Comparison of ENCODE assay signal across 16 cellular contexts in the genomic region with DNA sequence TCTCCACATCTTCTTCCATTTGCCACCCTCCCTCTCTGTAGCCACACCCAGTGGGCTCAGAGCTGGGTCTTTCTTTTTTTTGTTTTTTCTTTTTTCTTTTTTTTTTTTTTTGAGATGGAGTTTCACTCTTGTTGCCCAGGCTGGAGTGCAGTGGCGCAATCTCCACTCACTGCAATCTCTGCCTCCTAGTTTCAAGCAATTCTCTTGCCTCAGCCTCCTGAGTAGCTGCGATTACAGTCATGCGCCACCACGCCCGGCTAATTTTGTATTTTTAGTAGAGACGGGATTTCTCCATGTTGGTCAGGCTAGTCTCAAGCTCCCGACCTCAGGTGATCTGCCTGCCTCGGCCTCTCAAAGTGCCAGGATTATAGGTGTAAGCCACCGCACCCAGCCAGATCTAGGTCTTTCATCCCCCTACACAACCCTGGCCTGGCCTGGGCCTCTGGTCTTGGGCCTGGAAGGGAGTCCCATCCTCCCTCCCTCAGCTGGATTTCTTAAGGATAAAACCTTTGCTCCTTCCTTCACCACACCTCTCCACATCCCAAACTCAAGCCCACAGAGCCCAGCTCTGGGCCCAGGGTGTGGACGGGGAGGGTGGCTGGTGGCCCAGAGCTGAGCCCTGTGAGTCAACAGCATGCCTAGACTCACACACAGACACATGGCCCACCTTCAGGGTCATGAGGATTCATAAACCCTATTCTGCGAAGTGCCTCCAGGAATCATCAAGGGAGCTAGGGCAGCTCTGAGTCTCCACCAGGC. TPM values are rescaled to one million over a fixed set of nuclear protein-coding genes. Genes with fewer than 3 reads are reported as not detected.
"Had no signal": no experiment of that assay in that cellular context is flagged by ENCODE, and none has a peak within 500 bp of the region (broad histone marks: within the 10 kb centered on the region; RNA-seq: fewer than 3 reads in every experiment).

No MANE protein-coding gene starts in this region.

- DNase-seq: activated naive CD4-positive, alpha-beta T cell treated with anti-CD3 and anti-CD28 coated beads, Interleukin-2, amount 10 ng/mL, durations not matched to agents 7 days and 5 days; dorsolateral prefrontal cortex; natural killer cell; stimulated activated CD4-positive, alpha-beta T cell treated with anti-CD3 and anti-CD28 coated beads, Interleukin-4, amount 100 ng/mL, for 24 hours; stimulated activated naive CD4-positive, alpha-beta T cell treated with Interleukin-2 at 50 U/mL for 16 hours; substantia nigra; transverse colon had no signal

- H3K4me1 ChIP-seq: left lung, right atrium auricular region, transverse colon, vagina had no signal

- H3K36me3 ChIP-seq: left lung, right atrium auricular region, transverse colon, vagina had no signal

- H3K4me3 ChIP-seq: dorsolateral prefrontal cortex, left lung, right atrium auricular region, skin epidermis, transverse colon, vagina had no signal

- H3K4me3 Mint-ChIP-seq: activated naive CD4-positive, alpha-beta T cell treated with anti-CD3 and anti-CD28 coated beads, Interleukin-2, amount 10 ng/mL, durations not matched to agents 7 days and 5 days; natural killer cell; T-helper 2 cell treated with Interferon-gamma antibody and Interleukin-4, amounts not matched to agents 5 μg/mL and 100 μg/mL, for 36 hours had no signal

- H3K36me3 Mint-ChIP-seq: activated naive CD4-positive, alpha-beta T cell treated with anti-CD3 and anti-CD28 coated beads, Interleukin-2, amount 10 ng/mL, durations not matched to agents 7 days and 5 days; natural killer cell had no signal

- FAIRE-seq: endometrium, islet of Langerhans had no signal

- H3K4me1 Mint-ChIP-seq: activated naive CD4-positive, alpha-beta T cell treated with anti-CD3 and anti-CD28 coated beads, Interleukin-2, amount 10 ng/mL, durations not matched to agents 7 days and 5 days; natural killer cell had no signal

- H3K27ac Mint-ChIP-seq: activated naive CD4-positive, alpha-beta T cell treated with anti-CD3 and anti-CD28 coated beads, Interleukin-2, amount 10 ng/mL, durations not matched to agents 7 days and 5 days; activated T-helper 2 cell treated with anti-CD3 and anti-CD28 coated beads, Interferon-gamma antibody, Interleukin-2, Interleukin-4, amounts not matched to agents 10 μg/mL and 5 μg/mL and 100 μg/mL, durations not matched to agents 14 hours and 24 hours and 36 hours; natural killer cell; progenitor cell of endocrine pancreas; T-helper 2 cell treated with Interferon-gamma antibody and Interleukin-4, amounts not matched to agents 5 μg/mL and 100 μg/mL, for 36 hours had no signal

- H3K9me3 Mint-ChIP-seq: activated naive CD4-positive, alpha-beta T cell treated with anti-CD3 and anti-CD28 coated beads, Interleukin-2, amount 10 ng/mL, durations not matched to agents 7 days and 5 days; activated T-helper 2 cell treated with anti-CD3 and anti-CD28 coated beads, Interferon-gamma antibody, Interleukin-2, Interleukin-4, amounts not matched to agents 10 μg/mL and 5 μg/mL and 100 μg/mL, durations not matched to agents 14 hours and 24 hours and 36 hours; natural killer cell; T-helper 2 cell treated with Interferon-gamma antibody and Interleukin-4, amounts not matched to agents 5 μg/mL and 100 μg/mL, for 36 hours had no signal

- H3K27ac ChIP-seq: dorsolateral prefrontal cortex, left lung, right atrium auricular region, transverse colon, vagina had no signal

- H3K9me3 ChIP-seq: left lung, right atrium auricular region, transverse colon, vagina had no signal

- ATAC-seq: natural killer cell had no signal

- H3K27me3 ChIP-seq: dorsolateral prefrontal cortex, left lung, right atrium auricular region, transverse colon, vagina had no signal

RNA-seq across cellular contexts. Expression of a gene that starts 18.8 kb away (rescaled TPM):
- total RNA-seq: activated T-helper 2 cell treated with anti-CD3 and anti-CD28 coated beads, Interferon-gamma antibody, Interleukin-2, Interleukin-4, amounts not matched to agents 10 μg/mL and 5 μg/mL and 100 μg/mL, durations not matched to agents 14 hours and 24 hours and 36 hours; natural killer cell; right atrium auricular region; vagina had no signal
